In genomic region chr17:9368631-9369030, GRCh38 we compare ENCODE assay signal across 28 cellular contexts.
A peak's percentile ranks its signal among the peaks of the same experiment; 100 is the strongest.
DNase-seq lines count a peak whose midpoint lies in the region; ATAC-seq, FAIRE-seq and TF ChIP-seq lines count a peak whose summit lies in the region.
"Had no signal": no experiment of that assay in that cellular context is flagged by ENCODE, and none has a peak within 500 bp of the region (broad histone marks: within the 10 kb centered on the region; RNA-seq: fewer than 3 reads in every experiment).

No MANE protein-coding gene starts in this region.

- FAIRE-seq in A549 (lab: Jason Lieb, UNC) (no peak), bronchial epithelial cell (lab: Jason Lieb, UNC) (no peak)
- FAIRE-seq: GM12891 had no signal

- CTCF ChIA-PET in A549 (lab: Yijun Ruan, JAX): interaction anchor here (0.6 to 5.5 kb wide), 4 partner anchors 9 to 44 kb away, joined by 3 to 28 read pairs (median 3); no protein-coding TSS in a partner anchor

- peaks cover 65% of the 10 kb centered on the region for H3K4me1 ChIP-seq in A549

- no peak for DNase-seq in A549 (ENCODE audit: low read depth in 1 of 2, low spot score in 1 of 2)
- peak; percentile 30 for DNase-seq in M059J (ENCODE audit: low read depth)
- peak; percentile 13 for DNase-seq in bronchial epithelial cell (ENCODE audit: low read depth)
- no peak for DNase-seq in neural crest cell (ENCODE audit: low read depth, low spot score)
- DNase-seq in progenitor cell of endocrine pancreas (ENCODE audit: low spot score, unreplicated experiment): no peak
- no peak for DNase-seq in activated CD8-positive, alpha-beta memory T cell treated with anti-CD3 and anti-CD28 coated beads, Interleukin-2, amount 50 U/mL, for 4 hours
- DNase-seq: 8988T; CD4-positive, alpha-beta T cell; DMS79; EL; GF-D8; GOT3; HCEC 1CT; Karpas-422; NCI-H1092 treated with DMSO at 0.1 percent for 48 hours; NCI-H1436; NCI-H187 treated with DMSO at 0.1 percent for 48 hours; NCI-H446; NCI-H526; NCI-H82; NK-92 treated with Interleukin-12 subunit alpha and Interleukin-12 subunit beta, amount 100 ng/mL, for 24 hours; PC-9; Right ventricle myocardium superior; RPMI8226 had no signal

- H3K4me3 Mint-ChIP-seq in neural crest cell (no peak overlapping the region), progenitor cell of endocrine pancreas (ENCODE audit: low read depth) (no peak overlapping the region)
- H3K4me3 Mint-ChIP-seq: CD4-positive, alpha-beta T cell had no signal

- 73% methylated on average over 4 of the region's 4 CpGs for WGBS in A549 (ENCODE audit: missing lambda C conversion rate)

- H3K36me3 ChIP-seq in bronchial epithelial cell (ENCODE audit: control insufficient read depth, insufficient read depth, low read length): no peaks in the 10 kb centered on the region
- H3K36me3 ChIP-seq: BLaER1, SJSA1 had no signal

- H3K27ac Mint-ChIP-seq in neural crest cell (ENCODE audit: unreplicated experiment): peak overlapping the region; percentile 2
- H3K27ac Mint-ChIP-seq in progenitor cell of endocrine pancreas: no peak overlapping the region
- H3K27ac Mint-ChIP-seq: CD4-positive, alpha-beta T cell had no signal

- H3K9me3 ChIP-seq in A549: no peaks in the 10 kb centered on the region
- H3K9me3 ChIP-seq: BLaER1, SJSA1 had no signal

- H3K27me3 Mint-ChIP-seq in neural crest cell (ENCODE audit: low read depth) (no peaks in the 10 kb centered on the region), progenitor cell of endocrine pancreas (no peaks in the 10 kb centered on the region)
- H3K27me3 Mint-ChIP-seq: CD4-positive, alpha-beta T cell had no signal

- peak overlapping the region in 1 of 2 experiments; percentile 47; a peak in 3 of 6 replicates for H3K27ac ChIP-seq in A549
- H3K27ac ChIP-seq: BLaER1, PC-9, SJSA1 had no signal

- no peak for TF ChIP-seq EP300 in A549 (IDR thresholded peaks at IDR 0.05)

- H3K27me3 ChIP-seq in bronchial epithelial cell (ENCODE audit: control insufficient read depth, insufficient read depth, low read length): no peaks in the 10 kb centered on the region
- H3K27me3 ChIP-seq: BLaER1, SJSA1 had no signal

- H3K4me1 Mint-ChIP-seq in neural crest cell (peaks cover 50% of the 10 kb centered on the region), progenitor cell of endocrine pancreas (ENCODE audit: low read depth) (peaks cover 28% of the 10 kb centered on the region)

- H3K36me3 Mint-ChIP-seq in neural crest cell (ENCODE audit: low read depth) (no peaks in the 10 kb centered on the region), progenitor cell of endocrine pancreas (ENCODE audit: insufficient read depth) (no peaks in the 10 kb centered on the region)

- ATAC-seq in A549: no peak
- no peak for ATAC-seq in HG02571 (IDR thresholded peaks at IDR 0.05; ENCODE audit: unreplicated experiment)

- TF ChIP-seq POLR2A in A549 (IDR thresholded peaks at IDR 0.05; ENCODE audit: low read length): no peak

- TF ChIP-seq CTCF in A549 (IDR thresholded peaks at IDR 0.05): no peak
- TF ChIP-seq CTCF in bronchial epithelial cell (IDR thresholded peaks at IDR 0.05; ENCODE audit: insufficient read depth, low read length, severe bottlenecking): no peak
- TF ChIP-seq CTCF in neural crest cell (conservative IDR thresholded peaks at IDR 0.05): no peak
- TF ChIP-seq CTCF in progenitor cell of endocrine pancreas (IDR thresholded peaks at IDR 0.05; ENCODE audit: unreplicated experiment): no peak

- H3K4me3 ChIP-seq in A549: no peak overlapping the region
- no peak overlapping the region for H3K4me3 ChIP-seq in bronchial epithelial cell (ENCODE audit: low read depth, low read length)
- H3K4me3 ChIP-seq: BLaER1, PC-9, SJSA1 had no signal

- H3K4me2 ChIP-seq in A549: peak overlapping the region; percentile 2; the same call in 1 of the 3 replicates
- H3K4me2 ChIP-seq: BLaER1, PC-9 had no signal

- POLR2A ChIA-PET in A549 (lab: Yijun Ruan, JAX): no interaction called here

- H3K9me3 Mint-ChIP-seq in neural crest cell (no peaks in the 10 kb centered on the region), progenitor cell of endocrine pancreas (ENCODE audit: low read depth) (no peaks in the 10 kb centered on the region)
- H3K9me3 Mint-ChIP-seq: CD4-positive, alpha-beta T cell had no signal

- no peak for TF ChIP-seq RAD21 in A549 (conservative IDR thresholded peaks at IDR 0.05 in 1 of 2, IDR thresholded peaks at IDR 0.05 in 1 of 2)

TF ChIP-seq in A549, 52 proteins besides CTCF, POLR2A, EP300 and RAD21:
- TF ChIP-seq FOSL2 (IDR thresholded peaks at IDR 0.05) (no peak), FOSL2 (CRISPR knock-in tag; IDR thresholded peaks at IDR 0.05) (no peak), HOXA7 (CRISPR knock-in tag; IDR thresholded peaks at IDR 0.05) (no peak), RFX5 (IDR thresholded peaks at IDR 0.05) (no peak), ESRRA (IDR thresholded peaks at IDR 0.05; ENCODE audit: borderline replicate concordance, low read length) (no peak), ZC3H11A (IDR thresholded peaks at IDR 0.05) (no peak), CHD2 (IDR thresholded peaks at IDR 0.05; ENCODE audit: low read length, partially characterized antibody) (no peak), CHD4 (IDR thresholded peaks at IDR 0.05; ENCODE audit: borderline replicate concordance) (no peak), RARB (CRISPR knock-in tag; IDR thresholded peaks at IDR 0.05) (no peak), HOXB5 (CRISPR knock-in tag; IDR thresholded peaks at IDR 0.05) (no peak)

Comparison
In these comparisons a context has a peak if more than half of its experiments do, and no peak if none do; other contexts are left out.
1. DNase-seq: peak in M059J (single experiment) and bronchial epithelial cell (single experiment); none in A549 (0 of 2), neural crest cell (single experiment), progenitor cell of endocrine pancreas (single experiment) and activated CD8-positive, alpha-beta memory T cell treated with anti-CD3 and anti-CD28 coated beads, Interleukin-2, amount 50 U/mL, for 4 hours (single experiment).